10 cellular contexts compared by ENCODE assay signal in the genomic region with DNA sequence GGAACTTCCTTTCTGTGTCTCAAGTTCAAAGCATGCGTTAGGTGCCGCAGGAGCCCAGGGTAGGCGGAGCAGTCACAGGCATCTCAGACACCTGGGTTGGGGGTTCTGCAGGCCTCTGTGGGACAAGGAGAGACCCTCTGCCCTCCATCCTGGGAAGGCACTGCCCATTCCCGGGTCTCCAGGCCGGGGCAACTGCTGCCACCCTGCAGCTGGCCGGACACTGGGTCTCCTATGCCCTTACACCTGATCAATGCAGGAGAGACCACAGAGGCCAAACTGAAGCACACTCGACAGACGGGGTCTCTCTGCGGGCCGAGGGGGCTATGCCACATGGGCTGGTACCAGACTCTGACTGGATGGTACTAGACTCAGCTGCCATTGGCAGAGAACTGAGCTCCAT. TPM values are rescaled to one million over a fixed set of nuclear protein-coding genes. Genes with fewer than 3 reads are reported as not detected.
"Had no signal": no experiment of that assay in that cellular context is flagged by ENCODE, and none has a peak within 500 bp of the region (broad histone marks: within the 10 kb centered on the region; RNA-seq: fewer than 3 reads in every experiment).

No MANE protein-coding gene starts in this region.

- H3K9me3 ChIP-seq: HAP-1 had no signal

- DNase-seq: GM23248, GOT3, H7, H9, HCEC 1CT, HFFc6 had no signal

- H3K4me3 ChIP-seq: GM23248, GM23338, HAP-1 had no signal

- H3K9ac ChIP-seq: GM23248 had no signal

- H3K27ac ChIP-seq: GM23248 had no signal

- H3K4me2 ChIP-seq: GM23338 had no signal

- ATAC-seq: GM23338, HCT116 had no signal

- H2AFZ ChIP-seq: GM23248, GM23338 had no signal

- H3K36me3 ChIP-seq: HAP-1 had no signal

- H3K4me1 ChIP-seq: HAP-1 had no signal

RNA-seq across cellular contexts. Expression of gene GCK, which starts 48.5 kb away (rescaled TPM):
- total RNA-seq: H4 had no signal
